Comparison of ENCODE assay signal across 9 cellular contexts in genomic region chr2:219073413-219074129, GRCh38. TPM values are rescaled to one million over a fixed set of nuclear protein-coding genes. Genes with fewer than 3 reads are reported as not detected.
DNase-seq lines count a peak whose midpoint lies in the region; ATAC-seq and TF ChIP-seq lines count a peak whose summit lies in the region.
"Had no signal": no experiment of that assay in that cellular context is flagged by ENCODE, and none has a peak within 500 bp of the region (broad histone marks: within the 10 kb centered on the region; RNA-seq: fewer than 3 reads in every experiment).

No MANE protein-coding gene starts in this region.

- H2BK12ac ChIP-seq in mesenchymal stem cell (ENCODE audit: low read length in 2 of 2) = no peak overlapping the region

- no peak overlapping the region for H2AK5ac ChIP-seq in mesenchymal stem cell (ENCODE audit: low read length, severe bottlenecking)

- no peak overlapping the region for H3K14ac ChIP-seq in mesenchymal stem cell (ENCODE audit: low read length in 2 of 2)

- H2BK120ac ChIP-seq in mesenchymal stem cell (ENCODE audit: low read depth, low read length) = no peak overlapping the region

- H3K4me1 Mint-ChIP-seq in chondrocyte (ENCODE audit: low read depth) = no peaks in the 10 kb centered on the region
- no peaks in the 10 kb centered on the region for H3K4me1 Mint-ChIP-seq in stimulated activated memory B cell treated with anti-CD40 and anti-IgM and Interleukin-4, amounts not matched to agents 10 μg/mL and 1 μg/mL and 100 μg/mL, for 72 hours

- no peak overlapping the region for H3K4me3 Mint-ChIP-seq in chondrocyte (ENCODE audit: unreplicated experiment)
- no peak overlapping the region for H3K4me3 Mint-ChIP-seq in stimulated activated memory B cell treated with anti-CD40 and anti-IgM and Interleukin-4, amounts not matched to agents 10 μg/mL and 1 μg/mL and 100 μg/mL, for 72 hours

- no peaks in the 10 kb centered on the region for H3K9me3 Mint-ChIP-seq in chondrocyte (ENCODE audit: low read depth)
- H3K9me3 Mint-ChIP-seq in stimulated activated memory B cell treated with anti-CD40 and anti-IgM and Interleukin-4, amounts not matched to agents 10 μg/mL and 1 μg/mL and 100 μg/mL, for 72 hours = no peaks in the 10 kb centered on the region

- H2AFZ ChIP-seq in mesenchymal stem cell (ENCODE audit: low read depth, low read length) = no peak overlapping the region

- no peak overlapping the region for H2BK15ac ChIP-seq in mesenchymal stem cell (ENCODE audit: low read depth, poor library complexity, severe bottlenecking)

- no peaks in the 10 kb centered on the region for H3K4me1 ChIP-seq in mesenchymal stem cell (ENCODE audit: control insufficient read depth, insufficient read depth, low read depth, low read length)

- H4K91ac ChIP-seq in mesenchymal stem cell (ENCODE audit: low read length) = no peak overlapping the region

- no peaks in the 10 kb centered on the region for H3K27me3 Mint-ChIP-seq in chondrocyte (ENCODE audit: low read depth)
- no peaks in the 10 kb centered on the region for H3K27me3 Mint-ChIP-seq in stimulated activated memory B cell treated with anti-CD40 and anti-IgM and Interleukin-4, amounts not matched to agents 10 μg/mL and 1 μg/mL and 100 μg/mL, for 72 hours

- no peaks in the 10 kb centered on the region for H3K27me3 ChIP-seq in mesenchymal stem cell (ENCODE audit: control insufficient read depth in 1 of 2, insufficient read depth in 1 of 2, low read length in 2 of 2)

- no peak overlapping the region for H3K4me2 ChIP-seq in mesenchymal stem cell (ENCODE audit: low read length, poor library complexity, severe bottlenecking)

- H3K4ac ChIP-seq in mesenchymal stem cell (ENCODE audit: low read depth in 1 of 2, low read length in 2 of 2) = no peak overlapping the region

- H3K27ac Mint-ChIP-seq in chondrocyte (ENCODE audit: unreplicated experiment) = no peak overlapping the region
- H3K27ac Mint-ChIP-seq in stimulated activated memory B cell treated with anti-CD40 and anti-IgM and Interleukin-4, amounts not matched to agents 10 μg/mL and 1 μg/mL and 100 μg/mL, for 72 hours = no peak overlapping the region

- H3K23ac ChIP-seq in mesenchymal stem cell (ENCODE audit: low read length in 2 of 2) = no peak overlapping the region

- H3K36me3 Mint-ChIP-seq in chondrocyte (ENCODE audit: low read depth) = peaks cover 17% of the 10 kb centered on the region
- H3K36me3 Mint-ChIP-seq in stimulated activated memory B cell treated with anti-CD40 and anti-IgM and Interleukin-4, amounts not matched to agents 10 μg/mL and 1 μg/mL and 100 μg/mL, for 72 hours = peaks cover 57% of the 10 kb centered on the region

- peak; percentile 72 for TF ChIP-seq CTCF in chondrocyte (IDR thresholded peaks at IDR 0.05)

- no peak overlapping the region for H2BK5ac ChIP-seq in mesenchymal stem cell (ENCODE audit: low read depth, low read length, poor library complexity, severe bottlenecking)

- peaks cover 10 to 38% of the 10 kb centered on the region in 2 experiments for H3K36me3 ChIP-seq in mesenchymal stem cell (ENCODE audit: control insufficient read depth in 1 of 2, insufficient read depth in 2 of 2, low read depth in 1 of 2, low read length in 2 of 2)

- DNase-seq in DMS 273 (lab: John Stamatoyannopoulos, UW; ENCODE audit: unreplicated experiment) (peak; percentile 87), HCEC 1CT (peak; percentile 74), NCI-H774 (lab: John Stamatoyannopoulos, UW) (peak; percentile 49), chondrocyte (ENCODE audit: low spot score) (no peak), mesenchymal stem cell (peak; percentile 56)

- H3K27ac ChIP-seq in mesenchymal stem cell (ENCODE audit: low read length, poor library complexity, severe bottlenecking) = no peak overlapping the region
- H3K27ac ChIP-seq: skin epidermis had no signal

- H3K79me1 ChIP-seq in mesenchymal stem cell (replicated peaks; ENCODE audit: low read length, poor library complexity, severe bottlenecking) = no peaks in the 10 kb centered on the region

- WGBS in mesenchymal stem cell = 56% methylated on average over 13 of the region's 14 CpGs

- no peak overlapping the region for H4K8ac ChIP-seq in mesenchymal stem cell (ENCODE audit: low read length)

- ATAC-seq in GM21423 (IDR thresholded peaks at IDR 0.05; ENCODE audit: unreplicated experiment) = no peak
- no peak for ATAC-seq in stimulated activated memory B cell treated with anti-CD40 and anti-IgM and Interleukin-4, amounts not matched to agents 10 μg/mL and 1 μg/mL and 100 μg/mL, for 72 hours
- ATAC-seq in HG02840 (IDR thresholded peaks at IDR 0.05; ENCODE audit: low FRiP score, unreplicated experiment) = no peak

- no peaks in the 10 kb centered on the region for H3K9me3 ChIP-seq in mesenchymal stem cell (ENCODE audit: control insufficient read depth, low read length)

- H3K9ac ChIP-seq in mesenchymal stem cell (ENCODE audit: low read length) = no peak overlapping the region

- H3K18ac ChIP-seq in mesenchymal stem cell (ENCODE audit: low read depth in 1 of 2, low read length in 2 of 2) = no peak overlapping the region

- no peak overlapping the region for H3K4me3 ChIP-seq in mesenchymal stem cell (ENCODE audit: insufficient read depth in 1 of 2, low read depth in 1 of 2, low read length in 2 of 2)
- H3K4me3 ChIP-seq: skin epidermis had no signal

RNA-seq across cellular contexts. Expression of gene IHH, which starts 12.8 kb away (rescaled TPM):
- total RNA-seq in chondrocyte = 0.19 TPM in 1 of 3 replicates, not detected in the others
- not detected for polyA plus RNA-seq in mesenchymal stem cell (2013, experiment 1 of 2)
- polyA plus RNA-seq in mesenchymal stem cell (2013, experiment 2 of 2) = not detected

RNA-seq across cellular contexts. Expression of gene CFAP65, which starts 32.3 kb away (rescaled TPM):
- not detected in 3 replicates for total RNA-seq in chondrocyte
- polyA plus RNA-seq in mesenchymal stem cell (2013, experiment 1 of 2) = 0.01 TPM
- not detected for polyA plus RNA-seq in mesenchymal stem cell (2013, experiment 2 of 2)
